8 cellular contexts compared by ENCODE assay signal in the genomic region with DNA sequence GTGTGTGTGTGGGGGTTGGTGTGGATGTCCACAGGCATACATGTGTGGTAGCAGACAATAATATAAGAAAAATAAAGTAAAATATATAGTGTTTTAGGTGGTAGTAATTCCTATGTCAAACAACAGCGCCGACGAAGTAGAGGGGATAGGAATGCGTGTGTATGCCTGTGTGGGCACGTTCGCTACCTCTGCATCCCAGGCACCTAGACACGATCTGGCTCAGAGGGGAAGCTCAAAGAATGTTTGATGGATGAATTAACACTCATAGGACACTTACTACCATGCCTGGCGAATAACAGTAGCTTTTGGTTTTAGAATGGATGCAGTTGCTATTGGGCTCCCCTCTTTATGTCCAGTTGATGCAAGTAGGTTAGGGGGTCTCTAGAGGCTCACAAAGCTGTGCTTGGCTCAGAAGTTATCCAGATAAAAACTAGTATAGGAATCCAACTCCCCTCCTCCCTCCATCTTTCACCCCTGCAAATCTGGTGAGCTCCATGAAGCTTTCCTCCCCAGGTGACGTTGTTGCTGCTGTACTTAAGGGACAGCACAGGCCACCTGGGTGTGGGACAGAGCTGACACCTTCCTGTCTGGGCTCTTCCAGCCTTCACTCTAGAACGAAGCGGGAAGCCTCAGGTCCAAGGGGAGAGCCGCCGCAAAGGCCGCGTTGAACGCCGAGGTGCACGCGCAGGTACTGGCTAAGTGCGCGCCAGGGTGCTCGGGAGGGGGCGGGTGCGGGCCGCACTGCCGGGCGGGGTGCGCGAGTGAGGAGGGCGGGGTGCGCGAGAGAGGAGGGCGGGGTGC.
DNase-seq lines count a peak whose midpoint lies in the region; ATAC-seq and TF ChIP-seq lines count a peak whose summit lies in the region.

No MANE protein-coding gene starts in this region.

- ATAC-seq in GM18498 (IDR thresholded peaks at IDR 0.05; ENCODE audit: unreplicated experiment), result peak; percentile 29
- ATAC-seq in activated CD8-positive, alpha-beta memory T cell treated with anti-CD3 and anti-CD28 coated beads, Interleukin-2, amount 10 ng/mL, durations not matched to agents 7 days and 5 days, result peak; percentile 79
- peak; percentile 68 to 74 for ATAC-seq in naive thymus-derived CD8-positive, alpha-beta T cell
- ATAC-seq in stimulated activated effector memory CD8-positive, alpha-beta T cell treated with anti-CD3 and anti-CD28 coated beads, Interleukin-12 subunit alpha, Interleukin-12 subunit beta, amount 100 ng/mL, for 72 hours, result peak; percentile 65

- H3K4me1 Mint-ChIP-seq in activated CD8-positive, alpha-beta memory T cell treated with anti-CD3 and anti-CD28 coated beads, Interleukin-2, amount 10 ng/mL, durations not matched to agents 7 days and 5 days, result peaks cover 13% of the 10 kb centered on the region
- H3K4me1 Mint-ChIP-seq in endothelial cell (ENCODE audit: unreplicated experiment), result peaks cover 11% of the 10 kb centered on the region
- H3K4me1 Mint-ChIP-seq in naive thymus-derived CD8-positive, alpha-beta T cell, result peaks cover 5 to 21% (median 19%) of the 10 kb centered on the region in 4 donors
- H3K4me1 Mint-ChIP-seq in stimulated activated effector memory CD8-positive, alpha-beta T cell treated with anti-CD3 and anti-CD28 coated beads, Interleukin-12 subunit alpha, Interleukin-12 subunit beta, amount 100 ng/mL, for 72 hours, result peaks cover 16% of the 10 kb centered on the region

- intact Hi-C loops in posterior vena cava (cut with DNase I), result loop anchor here in 1 of 2 donors (5.0 kb wide), 1 partner anchor 416 kb away; the partner anchor contains the start of gene ADAMTS17

- H3K27ac Mint-ChIP-seq in activated CD8-positive, alpha-beta memory T cell treated with anti-CD3 and anti-CD28 coated beads, Interleukin-2, amount 10 ng/mL, durations not matched to agents 7 days and 5 days, result peak overlapping the region; percentile 57
- H3K27ac Mint-ChIP-seq in endothelial cell (ENCODE audit: unreplicated experiment), result no peak overlapping the region
- peak overlapping the region; percentile 73 to 96 (median 93) for H3K27ac Mint-ChIP-seq in naive thymus-derived CD8-positive, alpha-beta T cell
- H3K27ac Mint-ChIP-seq in stimulated activated effector memory CD8-positive, alpha-beta T cell treated with anti-CD3 and anti-CD28 coated beads, Interleukin-12 subunit alpha, Interleukin-12 subunit beta, amount 100 ng/mL, for 72 hours, result peak overlapping the region; percentile 37

- no peaks in the 10 kb centered on the region for H3K36me3 Mint-ChIP-seq in activated CD8-positive, alpha-beta memory T cell treated with anti-CD3 and anti-CD28 coated beads, Interleukin-2, amount 10 ng/mL, durations not matched to agents 7 days and 5 days
- no peaks in the 10 kb centered on the region for H3K36me3 Mint-ChIP-seq in endothelial cell (ENCODE audit: low read depth, unreplicated experiment)
- H3K36me3 Mint-ChIP-seq in naive thymus-derived CD8-positive, alpha-beta T cell, result no peaks in the 10 kb centered on the region
- H3K36me3 Mint-ChIP-seq in stimulated activated effector memory CD8-positive, alpha-beta T cell treated with anti-CD3 and anti-CD28 coated beads, Interleukin-12 subunit alpha, Interleukin-12 subunit beta, amount 100 ng/mL, for 72 hours, result no peaks in the 10 kb centered on the region

- H3K4me3 Mint-ChIP-seq in activated CD8-positive, alpha-beta memory T cell treated with anti-CD3 and anti-CD28 coated beads, Interleukin-2, amount 10 ng/mL, durations not matched to agents 7 days and 5 days, result peak overlapping the region; percentile 74
- H3K4me3 Mint-ChIP-seq in endothelial cell (ENCODE audit: unreplicated experiment), result peak overlapping the region; percentile 92
- H3K4me3 Mint-ChIP-seq in naive thymus-derived CD8-positive, alpha-beta T cell, result peak overlapping the region; percentile 74 to 91 (median 86)
- peak overlapping the region; percentile 60 for H3K4me3 Mint-ChIP-seq in stimulated activated effector memory CD8-positive, alpha-beta T cell treated with anti-CD3 and anti-CD28 coated beads, Interleukin-12 subunit alpha, Interleukin-12 subunit beta, amount 100 ng/mL, for 72 hours

- H3K27me3 Mint-ChIP-seq in activated CD8-positive, alpha-beta memory T cell treated with anti-CD3 and anti-CD28 coated beads, Interleukin-2, amount 10 ng/mL, durations not matched to agents 7 days and 5 days, result peaks cover 53% of the 10 kb centered on the region
- peaks cover 17% of the 10 kb centered on the region for H3K27me3 Mint-ChIP-seq in endothelial cell (ENCODE audit: unreplicated experiment)
- H3K27me3 Mint-ChIP-seq in naive thymus-derived CD8-positive, alpha-beta T cell, result peaks cover 0 to 17% (median 9%) of the 10 kb centered on the region in 5 donors

- no peak for TF ChIP-seq CTCF in endothelial cell (IDR thresholded peaks at IDR 0.05; ENCODE audit: unreplicated experiment)

- DNase-seq in NCI-H1092 (lab: John Stamatoyannopoulos, UW) (peak; percentile 10), endothelial cell (ENCODE audit: low spot score) (peak; percentile 25), posterior vena cava (ENCODE audit: low spot score) (no peak), GF-D8 (lab: John Stamatoyannopoulos, UW) (no peak)
- DNase-seq in activated CD8-positive, alpha-beta memory T cell treated with anti-CD3 and anti-CD28 coated beads, Interleukin-2, amount 10 ng/mL, durations not matched to agents 7 days and 5 days, result peak; percentile 85
- DNase-seq in naive thymus-derived CD8-positive, alpha-beta T cell, result peak; percentile 49 to 89 (median 72)
- peak; percentile 20 to 60 for DNase-seq in stimulated activated effector memory CD8-positive, alpha-beta T cell treated with anti-CD3 and anti-CD28 coated beads, Interleukin-12 subunit alpha, Interleukin-12 subunit beta, amount 100 ng/mL, for 72 hours (ENCODE audit: low spot score in 2 of 2)

- CTCF ChIA-PET in activated CD8-positive, alpha-beta memory T cell treated with anti-CD3 and anti-CD28 coated beads, Interleukin-2, amount 10 ng/mL, durations not matched to agents 7 days and 5 days (lab: Charles Lee), result interaction anchor here (0.9 to 1.5 kb wide), 5 partner anchors 9 to 677 kb away, joined by 3 to 6 read pairs (median 3); partner anchors contain the start of genes ASB7 and LINS1

- POLR2A ChIA-PET in naive thymus-derived CD8-positive, alpha-beta T cell (lab: Charles Lee), result interaction anchor here (0.5 to 1.8 kb wide), 4 partner anchors 321 to 674 kb away, joined by 3 to 6 read pairs (median 4); partner anchors contain the start of gene LRRC28

- H3K9me3 Mint-ChIP-seq in activated CD8-positive, alpha-beta memory T cell treated with anti-CD3 and anti-CD28 coated beads, Interleukin-2, amount 10 ng/mL, durations not matched to agents 7 days and 5 days (ENCODE audit: low read depth), result no peaks in the 10 kb centered on the region
- no peaks in the 10 kb centered on the region for H3K9me3 Mint-ChIP-seq in endothelial cell (ENCODE audit: unreplicated experiment)
- H3K9me3 Mint-ChIP-seq in naive thymus-derived CD8-positive, alpha-beta T cell, result no peaks in the 10 kb centered on the region
- no peaks in the 10 kb centered on the region for H3K9me3 Mint-ChIP-seq in stimulated activated effector memory CD8-positive, alpha-beta T cell treated with anti-CD3 and anti-CD28 coated beads, Interleukin-12 subunit alpha, Interleukin-12 subunit beta, amount 100 ng/mL, for 72 hours

Comparison
In these comparisons a context has a peak if more than half of its experiments do, and no peak if none do; other contexts are left out.
1. ATAC-seq: peak in every context shown above with its lines; median percentile 79 in activated CD8-positive, alpha-beta memory T cell treated with anti-CD3 and anti-CD28 coated beads, Interleukin-2, amount 10 ng/mL, durations not matched to agents 7 days and 5 days; 71 in naive thymus-derived CD8-positive, alpha-beta T cell; 65 in stimulated activated effector memory CD8-positive, alpha-beta T cell treated with anti-CD3 and anti-CD28 coated beads, Interleukin-12 subunit alpha, Interleukin-12 subunit beta, amount 100 ng/mL, for 72 hours; 29 in GM18498.
2. DNase-seq: peak in NCI-H1092 (single experiment), activated CD8-positive, alpha-beta memory T cell treated with anti-CD3 and anti-CD28 coated beads, Interleukin-2, amount 10 ng/mL, durations not matched to agents 7 days and 5 days (single experiment), endothelial cell (single experiment), naive thymus-derived CD8-positive, alpha-beta T cell (10 of 10) and stimulated activated effector memory CD8-positive, alpha-beta T cell treated with anti-CD3 and anti-CD28 coated beads, Interleukin-12 subunit alpha, Interleukin-12 subunit beta, amount 100 ng/mL, for 72 hours (2 of 2); none in posterior vena cava (single experiment) and GF-D8 (single experiment).
3. Peak in every context shown above with its lines, with median percentiles within 50 percentile points of each other: H3K4me3 Mint-ChIP-seq.